12 cellular contexts compared by ENCODE assay signal in genomic region chr12:40970320-40970907, GRCh38.
DNase-seq lines count a peak whose midpoint lies in the region; ATAC-seq, FAIRE-seq and TF ChIP-seq lines count a peak whose summit lies in the region.
"Had no signal": no experiment of that assay in that cellular context is flagged by ENCODE, and none has a peak within 500 bp of the region (broad histone marks: within the 10 kb centered on the region; RNA-seq: fewer than 3 reads in every experiment).

No MANE protein-coding gene starts in this region.

- no peaks in the 10 kb centered on the region for H3K79me2 ChIP-seq in Karpas-422 (ENCODE audit: low read length)

- H3K4me3 ChIP-seq in Karpas-422 (ENCODE audit: low read length) (no peak overlapping the region), liver (ENCODE audit: low read depth in 1 of 3, low read length in 3 of 3) (no peak overlapping the region), uterus (no peak overlapping the region), right cardiac atrium (ENCODE audit: low read length) (no peak overlapping the region)

- intact Hi-C loops in uterus (cut with DNase I; ENCODE audit: low total_unique reads), result no loop called here
- intact Hi-C loops in right cardiac atrium (cut with DNase I), result no loop called here

- H3K36me3 ChIP-seq in Karpas-422 (ENCODE audit: insufficient read depth, low read length), result no peaks in the 10 kb centered on the region
- H3K36me3 ChIP-seq in liver (ENCODE audit: control insufficient read depth in 4 of 4, insufficient read depth in 3 of 4, low read depth in 1 of 4, low read length in 3 of 4), result no peaks in the 10 kb centered on the region
- H3K36me3 ChIP-seq in uterus, result no peaks in the 10 kb centered on the region

- no peak for ATAC-seq in GM18909 (IDR thresholded peaks at IDR 0.05; ENCODE audit: poor library complexity, unreplicated experiment)
- ATAC-seq in right cardiac atrium, result no peak

- TF ChIP-seq CTCF in liver (IDR thresholded peaks at IDR 0.05; ENCODE audit: low read depth, low read length, missing input control) (peak; percentile 31), uterus (IDR thresholded peaks at IDR 0.05) (no peak)

- FAIRE-seq in TTC549 (lab: Jason Lieb, UNC), result peak; percentile 15
- FAIRE-seq: kidney had no signal

- 53% methylated on average over 5 of the region's 5 CpGs for WGBS in liver
- 75% methylated on average over 5 of the region's 5 CpGs for WGBS in right cardiac atrium

- H3K9me2 ChIP-seq in Karpas-422 (replicated peaks; ENCODE audit: insufficient read depth, low read length), result no peaks in the 10 kb centered on the region

- H3K27me3 ChIP-seq in Karpas-422 (ENCODE audit: low read length) (no peaks in the 10 kb centered on the region), liver (ENCODE audit: control insufficient read depth in 4 of 4, insufficient read depth in 4 of 4, low read length in 3 of 4) (peaks cover 0 to 7% (median 1%) of the 10 kb centered on the region in 4 donors), uterus (no peaks in the 10 kb centered on the region), right cardiac atrium (ENCODE audit: control insufficient read depth, insufficient read depth) (no peaks in the 10 kb centered on the region)

- peaks cover 27% of the 10 kb centered on the region for H3K4me1 ChIP-seq in Karpas-422 (ENCODE audit: low read length)
- H3K4me1 ChIP-seq in liver (ENCODE audit: control insufficient read depth in 4 of 4, insufficient read depth in 4 of 4, low read length in 3 of 4), result no peaks in the 10 kb centered on the region
- no peaks in the 10 kb centered on the region for H3K4me1 ChIP-seq in uterus
- H3K4me1 ChIP-seq in right cardiac atrium (ENCODE audit: control insufficient read depth, insufficient read depth, low read length), result no peaks in the 10 kb centered on the region

- DNase-seq in ELR (ENCODE audit: low read depth) (peak; percentile 3), Karpas-422 (peak; percentile 79), uterus (no peak), right cardiac atrium (no peak)
- DNase-seq: activated T-cell treated with anti-CD3 and anti-CD28 coated beads, Interleukin-2, amount 50 U/mL, for 24 hours; DMS79 treated with DMSO at 0.1 percent for 48 hours; KG1; kidney; nephron progenitor cell had no signal

- peak overlapping the region; percentile 18 for H3K4me2 ChIP-seq in Karpas-422 (ENCODE audit: low read depth, low read length, poor library complexity, severe bottlenecking)

- H3K27ac ChIP-seq in Karpas-422 (ENCODE audit: low read length), result no peak overlapping the region
- no peak overlapping the region for H3K27ac ChIP-seq in liver (ENCODE audit: low read depth in 1 of 2, low read length in 2 of 2)
- H3K27ac ChIP-seq in uterus, result no peak overlapping the region
- no peak overlapping the region for H3K27ac ChIP-seq in right cardiac atrium (ENCODE audit: low read length)

- no peak for TF ChIP-seq POLR2A in uterus (IDR thresholded peaks at IDR 0.05)

- H4K20me1 ChIP-seq in Karpas-422 (ENCODE audit: insufficient read depth, low read depth, low read length), result no peaks in the 10 kb centered on the region

- TF ChIP-seq RAD21 in liver (IDR thresholded peaks at IDR 0.05), result peak; percentile 40 to 73

- H3K9ac ChIP-seq in Karpas-422 (ENCODE audit: low read length) (no peak overlapping the region), liver (ENCODE audit: low read depth in 1 of 2, low read length in 2 of 2) (no peak overlapping the region)

- H3K9me3 ChIP-seq in Karpas-422 (ENCODE audit: low read length) (no peaks in the 10 kb centered on the region), liver (ENCODE audit: control insufficient read depth in 4 of 4, low read length in 3 of 4) (no peaks in the 10 kb centered on the region), uterus (no peaks in the 10 kb centered on the region), right cardiac atrium (ENCODE audit: control insufficient read depth, low read length) (no peaks in the 10 kb centered on the region)

- 0 out of 2 replicates have a peak overlapping the region, but pooled peaks have one; percentile 48 for H2AFZ ChIP-seq in Karpas-422 (ENCODE audit: low read length)

TF ChIP-seq in liver, 16 proteins besides CTCF, POLR2A, EP300 and RAD21:
- no peak for TF ChIP-seq FOXA1 (IDR thresholded peaks at IDR 0.05)
- no peak for TF ChIP-seq RXRA (IDR thresholded peaks at IDR 0.05)
- no peak for TF ChIP-seq NR2F2 (IDR thresholded peaks at IDR 0.05)
- no peak for TF ChIP-seq ATF3 (IDR thresholded peaks at IDR 0.05)
- no peak for TF ChIP-seq YY1 (IDR thresholded peaks at IDR 0.05)
- TF ChIP-seq HNF4G (IDR thresholded peaks at IDR 0.05), result no peak
- TF ChIP-seq SP1 (IDR thresholded peaks at IDR 0.05), result no peak
- no peak for TF ChIP-seq FOXA2 (IDR thresholded peaks at IDR 0.05)

Comparison
In these comparisons a context has a peak if more than half of its experiments do, and no peak if none do; other contexts are left out.
1. DNase-seq: peak in ELR (single experiment) and Karpas-422 (single experiment); none in uterus (0 of 2) and right cardiac atrium (0 of 3).